ENCODE assay signal across 21 cellular contexts in genomic region chr2:144668493-144669110, GRCh38.
"Had no signal": no experiment of that assay in that cellular context is flagged by ENCODE, and none has a peak within 500 bp of the region (broad histone marks: within the 10 kb centered on the region; RNA-seq: fewer than 3 reads in every experiment).

No MANE protein-coding gene starts in this region.

- H3K27ac ChIP-seq: coronary artery, dorsolateral prefrontal cortex, gastrocnemius medialis, left ventricle myocardium inferior, lower lobe of right lung, stomach had no signal

- H3K36me3 Mint-ChIP-seq: memory B cell, mesothelial cell of epicardium, natural killer cell, type B pancreatic cell had no signal

- H3K36me3 ChIP-seq: gastrocnemius medialis, left ventricle myocardium inferior, lower lobe of right lung, stomach had no signal

- H3K9me3 Mint-ChIP-seq: memory B cell, natural killer cell, neural crest cell, type B pancreatic cell had no signal

- FAIRE-seq: keratinocyte, urothelium cell line had no signal

- H3K4me1 ChIP-seq: gastrocnemius medialis, left ventricle myocardium inferior, lower lobe of right lung, stomach had no signal

- H3K27me3 ChIP-seq: dorsolateral prefrontal cortex, gastrocnemius medialis, stomach had no signal

- H3K27ac Mint-ChIP-seq: memory B cell, mesothelial cell of epicardium, natural killer cell, type B pancreatic cell had no signal

- H3K4me3 Mint-ChIP-seq: immature natural killer cell, memory B cell, mesothelial cell of epicardium, natural killer cell, neural crest cell, type B pancreatic cell had no signal

- H3K9me3 ChIP-seq: gastrocnemius medialis, left ventricle myocardium inferior, lower lobe of right lung, stomach had no signal

- H3K27me3 Mint-ChIP-seq: memory B cell had no signal

- H3K4me3 ChIP-seq: coronary artery, dorsolateral prefrontal cortex, gastrocnemius medialis, left ventricle myocardium inferior, lower lobe of right lung, stomach had no signal

- ATAC-seq: gastrocnemius medialis, left cardiac atrium, lower lobe of right lung, natural killer cell, sciatic nerve had no signal

- DNase-seq: dorsolateral prefrontal cortex; effector CD8-positive, alpha-beta T cell; gastrocnemius medialis; immature natural killer cell; left cardiac atrium; left ventricle myocardium inferior; lower lobe of right lung; natural killer cell; posterior cingulate gyrus; stimulated activated CD4-positive, alpha-beta T cell treated with anti-CD3 and anti-CD28 coated beads, Interleukin-12 subunit alpha, Interleukin-12 subunit beta, amount 100 ng/mL, for 4 hours; stimulated activated naive CD4-positive, alpha-beta T cell; stomach; substantia nigra had no signal
